ENCODE assay signal across 8 cellular contexts in the genomic region with DNA sequence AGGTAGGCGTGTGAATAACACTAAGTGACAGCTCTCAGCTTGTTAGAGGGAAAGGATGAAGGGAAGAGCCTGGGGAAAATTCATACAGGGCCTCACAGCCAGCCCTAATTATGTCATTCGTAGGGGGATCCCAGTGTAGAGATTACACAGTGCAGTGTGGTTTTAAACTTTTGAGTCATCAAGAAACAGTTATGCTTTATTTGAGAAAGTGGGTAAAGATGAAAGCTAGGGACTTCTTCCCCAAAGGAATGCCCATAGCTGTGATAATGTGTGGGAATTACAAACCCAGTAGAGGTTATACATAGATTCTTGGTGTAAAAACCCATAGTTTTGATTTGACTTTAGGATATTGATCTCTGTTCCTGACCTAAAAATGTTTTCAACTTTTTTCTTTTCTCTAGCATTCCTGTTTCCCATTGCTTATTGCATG. TPM values are rescaled to one million over a fixed set of nuclear protein-coding genes. Genes with fewer than 3 reads are reported as not detected.
DNase-seq lines count a peak whose midpoint lies in the region; ATAC-seq, FAIRE-seq and TF ChIP-seq lines count a peak whose summit lies in the region.

No MANE protein-coding gene starts in this region.

- in situ Hi-C loops in KBM-7 (cut with MboI; ENCODE audit: low pct_unique_long_range_greater_than_20kb, low sequenced_read_pairs): no loop called here

- no peaks in the 10 kb centered on the region for H4K20me1 ChIP-seq in astrocyte (ENCODE audit: insufficient read depth, low read length)

- H3K27ac ChIP-seq in astrocyte (ENCODE audit: low read depth, low read length): peak overlapping the region; percentile 85
- H3K27ac ChIP-seq in lower lobe of right lung: no peak overlapping the region

- H3K4me1 Mint-ChIP-seq in astrocyte (ENCODE audit: low read depth, unreplicated experiment) (peaks cover 18% of the 10 kb centered on the region), endothelial cell (ENCODE audit: unreplicated experiment) (peaks cover 10% of the 10 kb centered on the region)

- peaks cover 8% of the 10 kb centered on the region for H3K79me2 ChIP-seq in astrocyte (ENCODE audit: insufficient read depth, low read length)

- TF ChIP-seq CTCF in astrocyte (IDR thresholded peaks at IDR 0.05; ENCODE audit: insufficient read depth, low read depth, low read length): no peak
- no peak for TF ChIP-seq CTCF in lower lobe of right lung (IDR thresholded peaks at IDR 0.05)
- no peak for TF ChIP-seq CTCF in endothelial cell (IDR thresholded peaks at IDR 0.05; ENCODE audit: unreplicated experiment)

- H3K4me2 ChIP-seq in astrocyte (ENCODE audit: low read length): peak overlapping the region; percentile 63

- H3K36me3 ChIP-seq in astrocyte (ENCODE audit: insufficient read depth, low read length) (no peaks in the 10 kb centered on the region), lower lobe of right lung (no peaks in the 10 kb centered on the region)

- DNase-seq in A172 (ENCODE audit: low spot score) (peak; percentile 80), KBM-7 (peak; percentile 17), astrocyte (ENCODE audit: low read depth) (peak; percentile 91), lower lobe of right lung (no peak), endothelial cell (ENCODE audit: low spot score) (no peak), NCI-H446 (lab: John Stamatoyannopoulos, UW) (no peak)

- no peaks in the 10 kb centered on the region for H3K27me3 ChIP-seq in astrocyte (ENCODE audit: insufficient read depth, low read length)
- H3K27me3 ChIP-seq in lower lobe of right lung (ENCODE audit: low read depth): no peaks in the 10 kb centered on the region

- H2AFZ ChIP-seq in astrocyte (ENCODE audit: low read depth, low read length): no peak overlapping the region

- no peak for FAIRE-seq in astrocyte (lab: Jason Lieb, UNC)

- H3K36me3 Mint-ChIP-seq in astrocyte (ENCODE audit: low read depth, unreplicated experiment) (peaks cover 2% of the 10 kb centered on the region), endothelial cell (ENCODE audit: low read depth, unreplicated experiment) (no peaks in the 10 kb centered on the region)

- H3K9me3 ChIP-seq in astrocyte (ENCODE audit: insufficient read depth, low read depth, low read length): no peaks in the 10 kb centered on the region
- no peaks in the 10 kb centered on the region for H3K9me3 ChIP-seq in lower lobe of right lung

- intact Hi-C loops in lower lobe of right lung (cut with DNase I): no loop called here

- peak overlapping the region; percentile 90 for H3K9ac ChIP-seq in astrocyte (ENCODE audit: low read length)

- no peaks in the 10 kb centered on the region for H3K9me3 Mint-ChIP-seq in astrocyte (ENCODE audit: unreplicated experiment)
- H3K9me3 Mint-ChIP-seq in endothelial cell (ENCODE audit: unreplicated experiment): no peaks in the 10 kb centered on the region

- no peaks in the 10 kb centered on the region for H3K27me3 Mint-ChIP-seq in astrocyte (ENCODE audit: low read depth, unreplicated experiment)
- H3K27me3 Mint-ChIP-seq in endothelial cell (ENCODE audit: unreplicated experiment): peaks cover 2% of the 10 kb centered on the region

- H3K4me1 ChIP-seq in astrocyte (ENCODE audit: insufficient read depth, low read length) (peaks cover 20% of the 10 kb centered on the region), lower lobe of right lung (peaks cover 16% of the 10 kb centered on the region)

- H3K4me3 Mint-ChIP-seq in astrocyte (ENCODE audit: unreplicated experiment): no peak overlapping the region
- no peak overlapping the region for H3K4me3 Mint-ChIP-seq in endothelial cell (ENCODE audit: unreplicated experiment)

- no peak overlapping the region for H3K27ac Mint-ChIP-seq in astrocyte (ENCODE audit: unreplicated experiment)
- no peak overlapping the region for H3K27ac Mint-ChIP-seq in endothelial cell (ENCODE audit: unreplicated experiment)

- ATAC-seq in GM18520 (IDR thresholded peaks at IDR 0.05; ENCODE audit: unreplicated experiment) (peak; percentile 30), HG03196 (IDR thresholded peaks at IDR 0.05; ENCODE audit: unreplicated experiment) (no peak), lower lobe of right lung (no peak)

- no peak overlapping the region for H3K4me3 ChIP-seq in astrocyte (ENCODE audit: insufficient read depth, low read depth, low read length)
- H3K4me3 ChIP-seq in lower lobe of right lung: no peak overlapping the region

RNA-seq across cellular contexts. Expression of a gene that starts 1.9 kb away (rescaled TPM):
- 23.2 and 32.2 TPM in 2 replicates for total RNA-seq in A172 (2014; rRNA removed; shearing (Covaris generic))
- total RNA-seq in astrocyte: 16.6 and 23.4 TPM in 2 replicates
- 18.0 TPM for total RNA-seq in lower lobe of right lung
- total RNA-seq in endothelial cell (ENCODE audit: unreplicated experiment): 11.1 TPM

RNA-seq across cellular contexts. Expression of a gene that starts 59.5 kb away (rescaled TPM):
- total RNA-seq in A172 (2014; rRNA removed; shearing (Covaris generic)): 2.6 and 6.0 TPM in 2 replicates
- 2.5 and 3.1 TPM in 2 replicates for total RNA-seq in astrocyte
- 2.1 TPM for total RNA-seq in lower lobe of right lung
- 7.0 TPM for total RNA-seq in endothelial cell (ENCODE audit: unreplicated experiment)

Comparison
In these comparisons a context has a peak if more than half of its experiments do, and no peak if none do; other contexts are left out.
1. DNase-seq: peak in A172 (single experiment), KBM-7 (single experiment) and astrocyte (single experiment); none in lower lobe of right lung (single experiment), endothelial cell (single experiment) and NCI-H446 (0 of 2).